ENCODE assay signal across 22 cellular contexts in the genomic region with DNA sequence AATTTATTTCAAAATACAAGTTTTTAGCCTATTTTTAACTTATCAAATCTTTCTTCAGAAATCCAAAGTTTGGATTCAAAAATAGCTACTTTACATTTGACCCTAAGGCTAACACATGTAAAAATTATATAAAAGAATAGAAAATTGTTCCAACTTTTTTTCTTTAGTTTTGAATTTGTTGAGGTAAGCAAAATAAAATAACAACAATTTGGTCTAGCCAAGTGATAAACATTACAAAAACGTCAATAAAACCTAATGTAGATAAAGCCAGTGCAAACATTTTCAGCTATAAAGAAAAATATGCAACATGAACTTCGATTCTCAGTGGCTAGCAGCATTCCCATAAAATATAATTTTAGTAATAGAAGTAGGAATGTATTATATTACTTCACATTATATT.
"Had no signal": no experiment of that assay in that cellular context is flagged by ENCODE, and none has a peak within 500 bp of the region (broad histone marks: within the 10 kb centered on the region; RNA-seq: fewer than 3 reads in every experiment).

No MANE protein-coding gene starts in this region.

- H3K27ac ChIP-seq: left ventricle myocardium inferior, ovary, right atrium auricular region, skin epidermis, stomach, testis, thyroid gland, upper lobe of right lung had no signal

- H3K27me3 ChIP-seq: ovary, right atrium auricular region, stomach, testis, thyroid gland, upper lobe of right lung had no signal

- ATAC-seq: naive thymus-derived CD4-positive, alpha-beta T cell; natural killer cell treated with Interleukin-12 subunit alpha and Interleukin-12 subunit beta and Interleukin-15 and Interleukin-18, amount 100 ng/mL, for 72 hours; sciatic nerve; stimulated activated naive B cell treated with anti-CD40 and anti-IgM and Interleukin-4, amounts not matched to agents 10 μg/mL and 1 μg/mL and 100 μg/mL, for 72 hours; stimulated activated naive CD8-positive, alpha-beta T cell treated with anti-CD3 and anti-CD28 coated beads, Interleukin-15, Interleukin-2, amounts not matched to agents 100 U/mL and 50 U/mL, for 24 hours; upper lobe of right lung had no signal

- FAIRE-seq: urothelium cell line had no signal

- DNase-seq: islet precursor cell; left ventricle myocardium inferior; mesendoderm; naive thymus-derived CD4-positive, alpha-beta T cell; ovary; stimulated activated CD4-positive, alpha-beta T cell treated with anti-CD3 and anti-CD28 coated beads, Interleukin-12 subunit alpha, Interleukin-12 subunit beta, amount 100 ng/mL, for 4 hours; stimulated activated CD4-positive, alpha-beta T cell treated with anti-CD3 and anti-CD28 coated beads, Interleukin-15, amount 100 ng/mL, for 24 hours; stimulated activated CD4-positive, alpha-beta T cell treated with anti-CD3 and anti-CD28 coated beads, Interleukin-2, amount 100 ng/mL, for 24 hours; stimulated activated CD4-positive, alpha-beta T cell treated with anti-CD3 and anti-CD28 coated beads, Interleukin-4, amount 100 ng/mL, for 1 hour; stimulated activated naive B cell treated with anti-CD40 and anti-IgM and Interleukin-4, amounts not matched to agents 10 μg/mL and 1 μg/mL and 100 μg/mL, for 72 hours; stimulated activated naive CD8-positive, alpha-beta T cell treated with anti-CD3 and anti-CD28 coated beads, Interleukin-15, Interleukin-2, amounts not matched to agents 100 U/mL and 50 U/mL, for 24 hours; stomach; testis; thyroid gland; trophoblast cell; upper lobe of right lung had no signal

- H3K4me1 ChIP-seq: testis, upper lobe of right lung had no signal

- H3K4me3 ChIP-seq: left ventricle myocardium inferior, lung, ovary, right atrium auricular region, skin epidermis, stomach, testis, thyroid gland, upper lobe of right lung had no signal

- H3K9me3 ChIP-seq: left ventricle myocardium inferior, ovary, right atrium auricular region, stomach, testis, thyroid gland, upper lobe of right lung had no signal

- H3K36me3 ChIP-seq: left ventricle myocardium inferior, ovary, right atrium auricular region, stomach, thyroid gland, upper lobe of right lung had no signal
